Comparison of ENCODE assay signal across 1 cellular context in genomic region chr3:46670891-46671427, GRCh38.
TF ChIP-seq lines count a peak whose summit lies in the region.

No MANE protein-coding gene starts in this region.

TF ChIP-seq in HepG2, 621 proteins besides CTCF, POLR2A, EP300 and RAD21:
- TF ChIP-seq FOXC1 (CRISPR knock-in tag; IDR thresholded peaks at IDR 0.05; ENCODE audit: borderline replicate concordance) (no peak), PTBP1 (IDR thresholded peaks at IDR 0.05; ENCODE audit: low read depth, low read length, poor library complexity, severe bottlenecking) (no peak), HDAC2 (CRISPR knock-in tag; IDR thresholded peaks at IDR 0.05) (no peak), MYNN (CRISPR knock-in tag; IDR thresholded peaks at IDR 0.05; ENCODE audit: low read depth) (no peak), ZNF550 (CRISPR knock-in tag; IDR thresholded peaks at IDR 0.05; ENCODE audit: borderline replicate concordance) (no peak), KAT2B (IDR thresholded peaks at IDR 0.05; ENCODE audit: borderline replicate concordance, low read depth, low read length) (no peak), ZNF770 (CRISPR knock-in tag; IDR thresholded peaks at IDR 0.05) (no peak), MTA3 (CRISPR knock-in tag; IDR thresholded peaks at IDR 0.05) (no peak)
- TF ChIP-seq, protein P1, sequence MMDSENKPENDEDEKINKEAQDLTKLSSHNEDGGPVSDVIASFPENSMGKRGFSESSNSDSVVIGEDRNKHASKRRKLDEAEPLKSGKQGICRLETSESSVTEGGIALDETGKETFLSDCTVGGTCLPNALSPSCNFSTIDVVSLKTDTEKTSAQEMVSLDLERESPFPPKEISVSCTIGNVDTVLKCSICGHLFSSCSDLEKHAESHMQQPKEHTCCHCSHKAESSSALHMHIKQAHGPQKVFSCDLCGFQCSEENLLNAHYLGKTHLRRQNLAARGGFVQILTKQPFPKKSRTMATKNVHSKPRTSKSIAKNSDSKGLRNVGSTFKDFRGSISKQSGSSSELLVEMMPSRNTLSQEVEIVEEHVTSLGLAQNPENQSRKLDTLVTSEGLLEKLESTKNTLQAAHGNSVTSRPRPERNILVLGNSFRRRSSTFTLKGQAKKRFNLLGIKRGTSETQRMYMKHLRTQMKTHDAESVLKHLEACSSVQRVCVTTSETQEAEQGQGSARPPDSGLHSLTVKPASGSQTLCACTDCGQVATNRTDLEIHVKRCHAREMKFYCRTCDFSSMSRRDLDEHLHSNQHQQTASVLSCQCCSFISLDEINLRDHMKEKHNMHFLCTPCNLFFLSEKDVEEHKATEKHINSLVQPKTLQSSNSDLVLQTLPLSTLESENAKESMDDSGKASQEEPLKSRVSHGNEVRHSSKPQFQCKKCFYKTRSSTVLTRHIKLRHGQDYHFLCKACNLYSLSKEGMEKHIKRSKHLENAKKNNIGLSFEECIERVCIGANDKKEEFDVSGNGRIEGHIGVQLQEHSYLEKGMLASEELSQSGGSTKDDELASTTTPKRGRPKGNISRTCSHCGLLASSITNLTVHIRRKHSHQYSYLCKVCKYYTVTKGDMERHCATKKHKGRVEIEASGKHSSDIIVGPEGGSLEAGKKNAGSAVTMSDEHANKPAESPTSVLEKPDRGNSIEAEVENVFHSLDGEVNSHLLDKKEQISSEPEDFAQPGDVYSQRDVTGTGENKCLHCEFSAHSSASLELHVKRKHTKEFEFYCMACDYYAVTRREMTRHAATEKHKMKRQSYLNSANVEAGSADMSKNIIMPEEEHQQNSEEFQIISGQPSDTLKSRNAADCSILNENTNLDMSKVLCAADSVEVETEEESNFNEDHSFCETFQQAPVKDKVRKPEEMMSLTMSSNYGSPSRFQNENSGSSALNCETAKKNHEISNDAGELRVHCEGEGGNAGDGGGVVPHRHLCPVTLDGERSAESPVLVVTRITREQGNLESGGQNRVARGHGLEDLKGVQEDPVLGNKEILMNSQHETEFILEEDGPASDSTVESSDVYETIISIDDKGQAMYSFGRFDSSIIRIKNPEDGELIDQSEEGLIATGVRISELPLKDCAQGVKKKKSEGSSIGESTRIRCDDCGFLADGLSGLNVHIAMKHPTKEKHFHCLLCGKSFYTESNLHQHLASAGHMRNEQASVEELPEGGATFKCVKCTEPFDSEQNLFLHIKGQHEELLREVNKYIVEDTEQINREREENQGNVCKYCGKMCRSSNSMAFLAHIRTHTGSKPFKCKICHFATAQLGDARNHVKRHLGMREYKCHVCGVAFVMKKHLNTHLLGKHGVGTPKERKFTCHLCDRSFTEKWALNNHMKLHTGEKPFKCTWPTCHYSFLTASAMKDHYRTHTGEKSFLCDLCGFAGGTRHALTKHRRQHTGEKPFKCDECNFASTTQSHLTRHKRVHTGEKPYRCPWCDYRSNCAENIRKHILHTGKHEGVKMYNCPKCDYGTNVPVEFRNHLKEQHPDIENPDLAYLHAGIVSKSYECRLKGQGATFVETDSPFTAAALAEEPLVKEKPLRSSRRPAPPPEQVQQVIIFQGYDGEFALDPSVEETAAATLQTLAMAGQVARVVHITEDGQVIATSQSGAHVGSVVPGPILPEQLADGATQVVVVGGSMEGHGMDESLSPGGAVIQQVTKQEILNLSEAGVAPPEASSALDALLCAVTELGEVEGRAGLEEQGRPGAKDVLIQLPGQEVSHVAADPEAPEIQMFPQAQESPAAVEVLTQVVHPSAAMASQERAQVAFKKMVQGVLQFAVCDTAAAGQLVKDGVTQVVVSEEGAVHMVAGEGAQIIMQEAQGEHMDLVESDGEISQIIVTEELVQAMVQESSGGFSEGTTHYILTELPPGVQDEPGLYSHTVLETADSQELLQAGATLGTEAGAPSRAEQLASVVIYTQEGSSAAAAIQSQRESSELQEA (CRISPR knock-in tag; IDR thresholded peaks at IDR 0.05; ENCODE audit: not compliant biosample characterization): no peak
- TF ChIP-seq, protein P2, sequence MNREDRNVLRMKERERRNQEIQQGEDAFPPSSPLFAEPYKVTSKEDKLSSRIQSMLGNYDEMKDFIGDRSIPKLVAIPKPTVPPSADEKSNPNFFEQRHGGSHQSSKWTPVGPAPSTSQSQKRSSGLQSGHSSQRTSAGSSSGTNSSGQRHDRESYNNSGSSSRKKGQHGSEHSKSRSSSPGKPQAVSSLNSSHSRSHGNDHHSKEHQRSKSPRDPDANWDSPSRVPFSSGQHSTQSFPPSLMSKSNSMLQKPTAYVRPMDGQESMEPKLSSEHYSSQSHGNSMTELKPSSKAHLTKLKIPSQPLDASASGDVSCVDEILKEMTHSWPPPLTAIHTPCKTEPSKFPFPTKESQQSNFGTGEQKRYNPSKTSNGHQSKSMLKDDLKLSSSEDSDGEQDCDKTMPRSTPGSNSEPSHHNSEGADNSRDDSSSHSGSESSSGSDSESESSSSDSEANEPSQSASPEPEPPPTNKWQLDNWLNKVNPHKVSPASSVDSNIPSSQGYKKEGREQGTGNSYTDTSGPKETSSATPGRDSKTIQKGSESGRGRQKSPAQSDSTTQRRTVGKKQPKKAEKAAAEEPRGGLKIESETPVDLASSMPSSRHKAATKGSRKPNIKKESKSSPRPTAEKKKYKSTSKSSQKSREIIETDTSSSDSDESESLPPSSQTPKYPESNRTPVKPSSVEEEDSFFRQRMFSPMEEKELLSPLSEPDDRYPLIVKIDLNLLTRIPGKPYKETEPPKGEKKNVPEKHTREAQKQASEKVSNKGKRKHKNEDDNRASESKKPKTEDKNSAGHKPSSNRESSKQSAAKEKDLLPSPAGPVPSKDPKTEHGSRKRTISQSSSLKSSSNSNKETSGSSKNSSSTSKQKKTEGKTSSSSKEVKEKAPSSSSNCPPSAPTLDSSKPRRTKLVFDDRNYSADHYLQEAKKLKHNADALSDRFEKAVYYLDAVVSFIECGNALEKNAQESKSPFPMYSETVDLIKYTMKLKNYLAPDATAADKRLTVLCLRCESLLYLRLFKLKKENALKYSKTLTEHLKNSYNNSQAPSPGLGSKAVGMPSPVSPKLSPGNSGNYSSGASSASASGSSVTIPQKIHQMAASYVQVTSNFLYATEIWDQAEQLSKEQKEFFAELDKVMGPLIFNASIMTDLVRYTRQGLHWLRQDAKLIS (CRISPR knock-in tag; IDR thresholded peaks at IDR 0.05): no peak
